In the genomic region with DNA sequence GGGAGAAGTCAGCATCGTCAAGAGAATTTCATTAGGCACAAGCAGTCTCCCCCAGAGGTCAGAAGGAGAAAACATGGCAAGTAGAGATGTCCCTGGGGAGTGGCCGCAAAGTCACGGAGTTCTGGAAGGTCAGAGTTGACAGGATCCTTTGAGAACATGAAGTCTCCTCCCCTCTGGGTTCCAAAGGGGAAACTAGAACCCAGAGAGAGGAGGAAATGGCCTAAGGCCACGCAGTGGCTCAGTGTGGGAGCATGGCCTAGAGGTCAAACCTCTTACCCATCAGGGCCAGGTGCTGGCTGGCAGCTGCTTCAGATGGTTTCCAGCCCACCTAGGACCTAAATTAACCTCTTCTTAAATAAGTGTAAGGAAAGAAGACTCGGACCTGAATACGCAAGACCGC, we compare ENCODE assay signal across 8 cellular contexts. TPM values are rescaled to one million over a fixed set of nuclear protein-coding genes. Genes with fewer than 3 reads are reported as not detected.
DNase-seq lines count a peak whose midpoint lies in the region; ATAC-seq and TF ChIP-seq lines count a peak whose summit lies in the region.

No MANE protein-coding gene starts in this region.

- no peaks in the 10 kb centered on the region for H3K27me3 ChIP-seq in heart right ventricle
- no peaks in the 10 kb centered on the region for H3K27me3 ChIP-seq in vagina

- H3K36me3 ChIP-seq in heart right ventricle: peaks cover 0 to 47% (median 0%) of the 10 kb centered on the region in 9 donors
- H3K36me3 ChIP-seq in vagina: peaks cover 0 to 15% of the 10 kb centered on the region in 2 donors

- intact Hi-C loops in heart right ventricle (cut with DNase I): loop anchor here in 4 of 10 donors (10.0 kb wide), 2 partner anchors 132 to 152 kb away; partner anchors contain the start of genes ARHGAP4 (in 3 of the 4) and RENBP (in 1 of the 4)
- intact Hi-C loops in Right ventricle myocardium superior (cut with DNase I): loop anchor here (10.0 kb wide), 1 partner anchor 152 kb away; the partner anchor contains the start of gene RENBP
- intact Hi-C loops in lower leg skin (cut with DNase I; ENCODE audit: low total_unique reads): no loop called here
- intact Hi-C loops in vagina (cut with DNase I): no loop called here

- ATAC-seq in heart right ventricle (peak in 2 of 8 donors; percentile 4 to 9), Right ventricle myocardium superior (ENCODE audit: poor library complexity) (no peak)

- TF ChIP-seq POLR2A in lower leg skin (IDR thresholded peaks at IDR 0.05): no peak
- no peak for TF ChIP-seq POLR2A in vagina (IDR thresholded peaks at IDR 0.05)

- in situ Hi-C loops in astrocyte of the cerebellum (cut with HindIII; ENCODE audit: low sequenced_read_pairs): no loop called here
- in situ Hi-C loops in GM13976 (cut with MboI; ENCODE audit: low sequenced_read_pairs, unreplicated experiment): no loop called here
- in situ Hi-C loops in GM13977 (cut with MboI; ENCODE audit: low pct_unique_long_range_greater_than_20kb, low sequenced_read_pairs, unreplicated experiment): no loop called here

- H3K27ac ChIP-seq in heart right ventricle: peak overlapping the region; percentile 88 to 97 (median 94)
- peak overlapping the region; percentile 85 for H3K27ac ChIP-seq in vagina

- H3K4me1 ChIP-seq in heart right ventricle (peaks cover 0 to 44% (median 26%) of the 10 kb centered on the region in 9 donors), vagina (peaks cover 41% of the 10 kb centered on the region)

- TF ChIP-seq CTCF in heart right ventricle (IDR thresholded peaks at IDR 0.05) (no peak), astrocyte of the cerebellum (IDR thresholded peaks at IDR 0.05; ENCODE audit: low read depth, low read length, missing control alignments) (no peak), lower leg skin (IDR thresholded peaks at IDR 0.05) (no peak), vagina (IDR thresholded peaks at IDR 0.05) (no peak), GM13976 (IDR thresholded peaks at IDR 0.05; ENCODE audit: borderline replicate concordance, control extremely low read depth, extremely low read depth, insufficient read depth, missing control alignments) (no peak), GM13977 (IDR thresholded peaks at IDR 0.05; ENCODE audit: extremely low read depth, insufficient read depth, missing control alignments) (no peak)

- H3K9me3 ChIP-seq in heart right ventricle (peaks cover 0 to 21% (median 0%) of the 10 kb centered on the region in 11 donors), vagina (no peaks in the 10 kb centered on the region)

- DNase-seq in heart right ventricle (peak in 1 of 2 donors; percentile 22), Right ventricle myocardium superior (no peak), astrocyte of the cerebellum (ENCODE audit: low read depth) (no peak), lower leg skin (ENCODE audit: low spot score in 2 of 2) (no peak), vagina (ENCODE audit: extremely low spot score in 2 of 2) (no peak), GM13976 (ENCODE audit: low spot score) (no peak), NCI-H2196 (lab: John Stamatoyannopoulos, UW; ENCODE audit: unreplicated experiment) (no peak), GM13977 (ENCODE audit: low spot score) (no peak)

- H3K4me3 ChIP-seq in heart right ventricle: peak overlapping the region; percentile 53 to 80 (median 75)
- peak overlapping the region; percentile 70 for H3K4me3 ChIP-seq in astrocyte of the cerebellum (ENCODE audit: low read depth, low read length)
- peak overlapping the region; percentile 37 for H3K4me3 ChIP-seq in lower leg skin (ENCODE audit: low read depth, poor library complexity, severe bottlenecking)
- peak overlapping the region; percentile 59 to 61 for H3K4me3 ChIP-seq in vagina

- 4% methylated on average over 6 to 7 of the region's 7 CpGs for WGBS in heart right ventricle, 2 donors
- WGBS in lower leg skin, 2 donors: 8 to 44% methylated on average over 6 to 7 of the region's 7 CpGs

RNA-seq across cellular contexts. Expression of gene IDH3G, which starts 0.9 kb away (rescaled TPM):
- total RNA-seq in heart right ventricle (10 to 100 TPM; 58.7 to 86.9 (median 74.5) TPM), Right ventricle myocardium superior (76.9 TPM), lower leg skin (10 to 100 TPM; 66.2 to 94.8 (median 76.1) TPM), vagina (118 TPM)
- 10 to 100 TPM; 73.4 to 97.2 TPM for polyA plus RNA-seq in heart right ventricle

RNA-seq across cellular contexts. Expression of gene SSR4, which starts 1.2 kb away (rescaled TPM):
- 100 to 1,000 TPM in 9 of 10 donors, 10 to 100 TPM in 1; 94.1 to 227 (median 144) TPM for total RNA-seq in heart right ventricle
- polyA plus RNA-seq in heart right ventricle: 100 to 1,000 TPM; 477 to 551 TPM
- total RNA-seq in Right ventricle myocardium superior: 129 TPM
- 100 to 1,000 TPM in 3 of 4 donors, 10 to 100 TPM in 1; 90.2 to 169 (median 156) TPM for total RNA-seq in lower leg skin
- 250 TPM for total RNA-seq in vagina

RNA-seq across cellular contexts. Expression of gene SRPK3, which starts 12.4 kb away (rescaled TPM):
- total RNA-seq in heart right ventricle (10 to 100 TPM; 20.3 to 52.7 (median 44.8) TPM), Right ventricle myocardium superior (38.0 TPM), lower leg skin (under 1 TPM in 3 of 4 donors, not detected in 1; 0.30 to 0.79 (median 0.36) TPM), vagina (0.25 TPM)
- polyA plus RNA-seq in heart right ventricle: 10 to 100 TPM in 1 of 2 donors, 1 to 10 TPM in 1; 9.9 to 52.2 TPM

RNA-seq across cellular contexts. Expression of gene PLXNB3, which starts 29.2 kb away (rescaled TPM):
- total RNA-seq in heart right ventricle (1 to 10 TPM; 2.1 to 5.8 (median 4.3) TPM), Right ventricle myocardium superior (1.5 TPM), lower leg skin (10 to 100 TPM; 10.9 to 21.9 (median 12.3) TPM), vagina (36.1 TPM)
- 1 to 10 TPM; 1.1 to 8.1 TPM for polyA plus RNA-seq in heart right ventricle

RNA-seq across cellular contexts. Expression of gene PDZD4, which starts 37.1 kb away (rescaled TPM):
- total RNA-seq in heart right ventricle (1 to 10 TPM; 1.2 to 3.0 (median 2.0) TPM), Right ventricle myocardium superior (2.6 TPM), lower leg skin (1 to 10 TPM; 2.2 to 6.4 (median 4.6) TPM), vagina (10.3 TPM)
- 1 to 10 TPM; 2.4 to 4.5 TPM for polyA plus RNA-seq in heart right ventricle

Comparison
In these comparisons a context has a peak if more than half of its experiments do, and no peak if none do; other contexts are left out.
1. RNA of gene SRPK3, which starts 12.4 kb away (total RNA-seq): 20.3 to 52.7 TPM in heart right ventricle and 38.0 TPM in Right ventricle myocardium superior (single experiment); 0.30 to 0.79 TPM in lower leg skin and 0.25 TPM in vagina (single experiment); every median in the first group is over 10 times any median in the second.
2. Peak in every context shown above with its lines, with median percentiles within 50 percentile points of each other: H3K4me3 ChIP-seq.